In the genomic region with DNA sequence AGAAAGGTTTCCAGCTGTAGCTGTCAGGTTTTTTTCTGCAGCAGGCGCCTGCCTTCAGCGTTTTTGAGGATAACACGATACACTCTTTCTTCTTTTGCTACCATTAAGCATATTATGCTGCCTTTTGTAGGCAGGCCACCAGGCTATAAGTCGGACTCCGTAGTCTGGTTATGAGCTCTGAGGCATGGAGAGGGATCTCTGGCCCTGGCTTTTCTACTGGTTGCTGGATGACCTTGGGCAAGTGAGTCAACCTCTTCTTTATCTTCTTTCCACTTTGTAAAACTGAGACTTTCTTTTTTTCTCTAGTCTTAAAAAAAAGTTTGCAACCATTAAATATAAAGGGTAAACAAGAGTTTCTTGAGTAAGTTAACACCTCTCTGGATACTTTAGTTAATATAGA, we compare ENCODE assay signal across 32 cellular contexts.
"Had no signal": no experiment of that assay in that cellular context is flagged by ENCODE, and none has a peak within 500 bp of the region (broad histone marks: within the 10 kb centered on the region; RNA-seq: fewer than 3 reads in every experiment).

No MANE protein-coding gene starts in this region.

- H3K9me3 ChIP-seq: ascending aorta, body of pancreas, breast epithelium had no signal

- H3K4me3 ChIP-seq: ascending aorta, body of pancreas, breast epithelium, cardiac muscle cell had no signal

- H3K36me3 ChIP-seq: ascending aorta, brain microvascular endothelial cell, breast epithelium, cardiac muscle cell had no signal

- H3K27me3 ChIP-seq: ascending aorta, body of pancreas, brain microvascular endothelial cell, breast epithelium, cardiac muscle cell had no signal

- DNase-seq: activated effector memory CD4-positive, alpha-beta T cell treated with anti-CD3 and anti-CD28 coated beads, Interleukin-2, amount 50 U/mL, for 16 hours; activated effector memory CD4-positive, alpha-beta T cell treated with Interleukin-2 at 50 U/mL for 16 hours; activated gamma-delta T cell; activated gamma-delta T cell treated with Interleukin-2 at 50 U/mL for 16 hours; activated naive CD4-positive, alpha-beta T cell; activated naive CD4-positive, alpha-beta T cell treated with anti-CD3 and anti-CD28 coated beads for 36 hours; activated naive CD4-positive, alpha-beta T cell treated with anti-CD3 and anti-CD28 coated beads, Interleukin-2, amount 10 ng/mL, durations not matched to agents 7 days and 5 days; activated naive CD4-positive, alpha-beta T cell treated with anti-CD3 and anti-CD28 coated beads, Interleukin-2, amount 50 U/mL, for 16 hours; activated naive CD4-positive, alpha-beta T cell treated with Interleukin-2 at 50 U/mL for 16 hours; activated naive CD8-positive, alpha-beta T cell treated with anti-CD3 and anti-CD28 coated beads for 36 hours; activated naive CD8-positive, alpha-beta T cell treated with anti-CD3 and anti-CD28 coated beads, Interleukin-2, amount 10 ng/mL, durations not matched to agents 7 days and 5 days; activated naive CD8-positive, alpha-beta T cell treated with anti-CD3 and anti-CD28 coated beads, Interleukin-2, amount 50 U/mL, for 24 hours; activated T-cell treated with anti-CD3 and anti-CD28 coated beads for 4 hours; activated T-cell treated with anti-CD3 and anti-CD28 coated beads, Interleukin-2, amount 50 U/mL, for 1 hour; activated T-cell treated with anti-CD3 and anti-CD28 coated beads, Interleukin-2, amount 50 U/mL, for 24 hours; activated T-cell treated with anti-CD3 and anti-CD28 coated beads, Interleukin-2, amount 50 U/mL, for 4 hours; activated T-cell treated with anti-CD3 and anti-CD28 coated beads, Interleukin-2, amount 50 U/mL, for 48 hours; activated T-cell treated with anti-CD3 and anti-CD28 coated beads, Interleukin-2, amount 50 U/mL, for 72 hours; amniotic stem cell; amygdala; anterior cingulate cortex; aorta; body of pancreas; brain microvascular endothelial cell; caudate nucleus; central memory CD4-positive, alpha-beta T cell; cerebellar nuclear complex had no signal

- H3K4me1 ChIP-seq: ascending aorta, body of pancreas, breast epithelium had no signal

- H3K27ac ChIP-seq: ascending aorta, body of pancreas, brain microvascular endothelial cell, breast epithelium, cardiac muscle cell had no signal

- ATAC-seq: activated naive CD4-positive, alpha-beta T cell treated with anti-CD3 and anti-CD28 coated beads, Interleukin-2, amount 50 U/mL, for 72 hours; activated naive CD8-positive, alpha-beta T cell treated with anti-CD3 and anti-CD28 coated beads, Interleukin-2, amount 50 U/mL, for 24 hours; activated T-cell treated with anti-CD3 and anti-CD28 coated beads, Interleukin-2, amount 50 U/mL, for 4 hours; activated T-cell treated with anti-CD3 and anti-CD28 coated beads, Interleukin-2, amount 50 U/mL, for 72 hours; activated T-helper 17 cell treated with anti-CD3 and anti-CD28 coated beads, Interleukin-2, amount 50 U/mL, for 72 hours; body of pancreas had no signal
